26 cellular contexts compared by ENCODE assay signal in genomic region chr4:185481390-185481789, GRCh38. TPM values are rescaled to one million over a fixed set of nuclear protein-coding genes. Genes with fewer than 3 reads are reported as not detected.
"Had no signal": no experiment of that assay in that cellular context is flagged by ENCODE, and none has a peak within 500 bp of the region (broad histone marks: within the 10 kb centered on the region; RNA-seq: fewer than 3 reads in every experiment).

No MANE protein-coding gene starts in this region.

- H3K27me3 ChIP-seq: brain microvascular endothelial cell, Peyer's patch had no signal

- H3K4me3 ChIP-seq: cardiac muscle cell, Peyer's patch had no signal

- ATAC-seq: activated T-cell treated with anti-CD3 and anti-CD28 coated beads, Interleukin-2, amount 50 U/mL, for 72 hours; T-helper 17 cell had no signal

- H3K36me3 ChIP-seq: brain microvascular endothelial cell, cardiac muscle cell, Peyer's patch had no signal

- H3K4me1 ChIP-seq: Peyer's patch had no signal

- H3K27ac ChIP-seq: brain microvascular endothelial cell, cardiac muscle cell, Peyer's patch had no signal

- DNase-seq: activated B cell treated with CpG ODN at 0.5 μM for 24 hours; activated CD4-positive, alpha-beta memory T cell treated with anti-CD3 and anti-CD28 coated beads, Interleukin-2, amount 10 ng/mL, durations not matched to agents 7 days and 5 days; activated CD4-positive, alpha-beta T cell treated with anti-CD3 and anti-CD28 coated beads for 1 hour; activated CD4-positive, alpha-beta T cell treated with anti-CD3 and anti-CD28 coated beads, Interleukin-2, amount 50 U/mL, for 1 hour; activated gamma-delta T cell treated with Interleukin-2 at 50 U/mL for 16 hours; activated naive CD4-positive, alpha-beta T cell treated with anti-CD3 and anti-CD28 coated beads, Interleukin-2, amount 10 ng/mL, durations not matched to agents 7 days and 5 days; activated naive CD8-positive, alpha-beta T cell treated with anti-CD3 and anti-CD28 coated beads for 36 hours; activated T-cell treated with anti-CD3 and anti-CD28 coated beads, Interleukin-2, amount 50 U/mL, for 72 hours; brain microvascular endothelial cell; KG1; MV-4-11; NCI-H1092 treated with DMSO at 0.1 percent for 48 hours; NCI-H1417 treated with DMSO at 0.1 percent for 48 hours; NCI-H1694; NCI-H2029 treated with DMSO at 0.1 percent for 48 hours; NCI-H446; NCI-H524; OCI-M1; Peyer's patch; SHP77 treated with DMSO at 0.1 percent for 48 hours; T-helper 17 cell; T-helper 9 cell had no signal

- H3K9me3 ChIP-seq: Peyer's patch had no signal

RNA-seq across cellular contexts. Expression of gene CCDC110, which starts 9.9 kb away (rescaled TPM):
- total RNA-seq: activated CD4-positive, alpha-beta memory T cell treated with anti-CD3 and anti-CD28 coated beads, Interleukin-2, amount 10 ng/mL, durations not matched to agents 7 days and 5 days; activated CD8-positive, alpha-beta memory T cell treated with anti-CD3 and anti-CD28 coated beads for 36 hours; activated T-helper 2 cell treated with anti-CD3 and anti-CD28 coated beads, Interferon-gamma antibody, Interleukin-2, Interleukin-4, amounts not matched to agents 10 μg/mL and 5 μg/mL and 100 μg/mL, durations not matched to agents 14 hours and 24 hours and 36 hours; MCF 10A had no signal

RNA-seq across cellular contexts. Expression of gene PDLIM3, which starts 53.9 kb away (rescaled TPM):
- total RNA-seq: activated CD4-positive, alpha-beta memory T cell treated with anti-CD3 and anti-CD28 coated beads, Interleukin-2, amount 10 ng/mL, durations not matched to agents 7 days and 5 days; activated CD8-positive, alpha-beta memory T cell treated with anti-CD3 and anti-CD28 coated beads for 36 hours; activated naive CD8-positive, alpha-beta T cell treated with anti-CD3 and anti-CD28 coated beads for 36 hours; T-helper 17 cell had no signal
